ENCODE assay signal across 16 cellular contexts in the genomic region with DNA sequence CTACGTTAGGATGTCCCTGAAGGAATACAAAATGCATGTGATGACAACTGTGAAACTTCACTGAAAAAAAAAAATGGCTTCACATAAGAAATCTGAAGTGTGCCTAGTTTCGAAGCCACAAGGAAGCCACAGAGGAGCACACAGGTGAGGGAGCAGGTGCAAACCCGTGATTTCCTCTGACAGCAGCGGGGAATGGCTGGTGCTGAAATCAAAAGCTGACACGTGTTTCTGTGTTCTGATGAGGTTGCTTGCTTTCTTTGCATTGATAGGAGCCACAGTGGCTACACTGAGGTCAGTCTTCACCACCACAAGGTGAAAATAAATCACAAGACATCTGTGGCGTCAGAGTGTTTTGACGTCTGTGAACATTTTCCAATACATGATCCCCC.
DNase-seq lines count a peak whose midpoint lies in the region; ATAC-seq and TF ChIP-seq lines count a peak whose summit lies in the region.
"Had no signal": no experiment of that assay in that cellular context is flagged by ENCODE, and none has a peak within 500 bp of the region (broad histone marks: within the 10 kb centered on the region; RNA-seq: fewer than 3 reads in every experiment).

No MANE protein-coding gene starts in this region.

- H3K4me3 ChIP-seq in PC-3 (ENCODE audit: low read length), result no peak overlapping the region
- H3K4me3 ChIP-seq: A549, GM23338, uterus had no signal

- H4K20me1 ChIP-seq in PC-3 (ENCODE audit: low read length), result no peaks in the 10 kb centered on the region

- intact Hi-C loops in CD4-positive, alpha-beta T cell (cut with DNase I, micrococcal nuclease), result loop anchor here in 1 of 2 experiments (1.0 to 10.0 kb wide), 3 partner anchors 18 to 116 kb away; a partner anchor contains a TSS
- intact Hi-C loops in PC-3 (cut with micrococcal nuclease), result no loop called here

- H2AFZ ChIP-seq in PC-3 (ENCODE audit: low read length), result no peak overlapping the region
- H2AFZ ChIP-seq: GM23338 had no signal

- H3F3A ChIP-seq in PC-3 (ENCODE audit: low read length, unreplicated experiment), result no peaks in the 10 kb centered on the region

- no peak overlapping the region for H3K4me2 ChIP-seq in PC-3 (ENCODE audit: low read length)
- H3K4me2 ChIP-seq: A549, GM23338 had no signal

- peak overlapping the region; percentile 48 for H3K4me3 Mint-ChIP-seq in CD4-positive, alpha-beta T cell
- H3K4me3 Mint-ChIP-seq in central memory CD8-positive, alpha-beta T cell, result no peak overlapping the region
- H3K4me3 Mint-ChIP-seq: activated B cell treated with CpG ODN at 0.5 μM for 24 hours; GM23338; memory B cell; stimulated activated memory B cell treated with anti-CD40 and anti-IgM and Interleukin-4, amounts not matched to agents 10 μg/mL and 1 μg/mL and 100 μg/mL, for 72 hours had no signal

- no peaks in the 10 kb centered on the region for H3K9me3 ChIP-seq in CD4-positive, alpha-beta T cell (ENCODE audit: control insufficient read depth, low read length)
- no peaks in the 10 kb centered on the region for H3K9me3 ChIP-seq in PC-3 (ENCODE audit: low read length)
- H3K9me3 ChIP-seq: A549, uterus had no signal

- CTCF ChIA-PET in CD4-positive, alpha-beta T cell (lab: Charles Lee), result no interaction called here
- CTCF ChIA-PET in PC-3 (lab: Charles Lee), result no interaction called here

- DNase-seq in NCI-H1417 (lab: John Stamatoyannopoulos, UW) (peak; percentile 16 to 84 (median 53)), NCI-H1417 treated with DMSO at 0.1 percent for 48 hours (lab: John Stamatoyannopoulos, UW) (no peak), T-helper 9 cell (peak; percentile 29), NCI-H2029 (lab: John Stamatoyannopoulos, UW) (no peak), occipital lobe (lab: John Stamatoyannopoulos, UW) (no peak), PC-3 (no peak)
- DNase-seq in CD4-positive, alpha-beta T cell, result peak in 8 of 10 experiments; percentile 30 to 73 (median 37)
- DNase-seq in central memory CD8-positive, alpha-beta T cell (ENCODE audit: low spot score in 2 of 2), result peak in 1 of 2 donors; percentile 26
- DNase-seq: activated B cell treated with CpG ODN at 0.5 μM for 24 hours, NCI-H2227 treated with DMSO at 0.1 percent for 48 hours, uterus had no signal

- TF ChIP-seq CTCF in CD4-positive, alpha-beta T cell (IDR thresholded peaks at IDR 0.05), result no peak
- TF ChIP-seq CTCF in PC-3 (conservative IDR thresholded peaks at IDR 0.05; ENCODE audit: low read depth, low read length), result no peak

- H3K27ac ChIP-seq in CD4-positive, alpha-beta T cell (ENCODE audit: low read depth, low read length), result no peak overlapping the region
- no peak overlapping the region for H3K27ac ChIP-seq in PC-3 (ENCODE audit: low read length)
- H3K27ac ChIP-seq: A549, uterus had no signal

- no peaks in the 10 kb centered on the region for H3K4me1 ChIP-seq in PC-3 (ENCODE audit: insufficient read depth, low read length)
- H3K4me1 ChIP-seq: A549, uterus had no signal

- BruUV-seq in PC-3 (replicated peaks; lab: Mats Ljungman, UMichigan), result no TSS peak

- no peaks in the 10 kb centered on the region for H3K9me2 ChIP-seq in PC-3 (replicated peaks; ENCODE audit: low read length)

- peak; percentile 87 for ATAC-seq in CD4-positive, alpha-beta T cell (ENCODE audit: poor library complexity)
- ATAC-seq in central memory CD8-positive, alpha-beta T cell (replicated peaks; ENCODE audit: extremely low read depth, poor library complexity, severe bottlenecking), result peak; percentile 79
- no peak for ATAC-seq in PC-3
- ATAC-seq: A549; GM23338; sciatic nerve; stimulated activated memory B cell treated with anti-CD40 and anti-IgM and Interleukin-4, amounts not matched to agents 10 μg/mL and 1 μg/mL and 100 μg/mL, for 72 hours had no signal

- no peak overlapping the region for H3K9ac ChIP-seq in PC-3 (ENCODE audit: low read length)

- H3K9me3 Mint-ChIP-seq in CD4-positive, alpha-beta T cell, result no peaks in the 10 kb centered on the region
- H3K9me3 Mint-ChIP-seq in central memory CD8-positive, alpha-beta T cell, result no peaks in the 10 kb centered on the region
- H3K9me3 Mint-ChIP-seq: GM23338 had no signal

- peak overlapping the region; percentile 87 for H3K27ac Mint-ChIP-seq in CD4-positive, alpha-beta T cell
- no peak overlapping the region for H3K27ac Mint-ChIP-seq in central memory CD8-positive, alpha-beta T cell (ENCODE audit: low read depth)
- H3K27ac Mint-ChIP-seq: activated B cell treated with CpG ODN at 0.5 μM for 24 hours; GM23338; memory B cell; stimulated activated memory B cell treated with anti-CD40 and anti-IgM and Interleukin-4, amounts not matched to agents 10 μg/mL and 1 μg/mL and 100 μg/mL, for 72 hours had no signal

- H3K36me3 Mint-ChIP-seq in CD4-positive, alpha-beta T cell (ENCODE audit: low read depth), result no peaks in the 10 kb centered on the region
- no peaks in the 10 kb centered on the region for H3K36me3 Mint-ChIP-seq in central memory CD8-positive, alpha-beta T cell (ENCODE audit: insufficient read depth)
- H3K36me3 Mint-ChIP-seq: memory B cell; stimulated activated memory B cell treated with anti-CD40 and anti-IgM and Interleukin-4, amounts not matched to agents 10 μg/mL and 1 μg/mL and 100 μg/mL, for 72 hours had no signal

- H3K79me2 ChIP-seq in PC-3 (ENCODE audit: low read length), result no peaks in the 10 kb centered on the region

- H3K27me3 ChIP-seq in CD4-positive, alpha-beta T cell (ENCODE audit: control insufficient read depth, insufficient read depth, low read length), result no peaks in the 10 kb centered on the region
- peaks cover 20% of the 10 kb centered on the region; the same call in 1 of the 2 replicates for H3K27me3 ChIP-seq in PC-3 (ENCODE audit: low read length)
- H3K27me3 ChIP-seq: uterus had no signal

- POLR2A ChIA-PET in CD4-positive, alpha-beta T cell (lab: Charles Lee), result interaction anchor here (0.9 to 1.2 kb wide), 3 partner anchors 19 to 115 kb away, joined by 3 to 7 read pairs (median 5); a partner anchor contains a TSS
- POLR2A ChIA-PET in PC-3 (lab: Charles Lee; ENCODE audit: unreplicated experiment), result no interaction called here

- H3K4me1 Mint-ChIP-seq in CD4-positive, alpha-beta T cell (ENCODE audit: low read depth), result peaks cover 72% of the 10 kb centered on the region
- H3K4me1 Mint-ChIP-seq in central memory CD8-positive, alpha-beta T cell, result peaks cover 12% of the 10 kb centered on the region
- H3K4me1 Mint-ChIP-seq: activated B cell treated with CpG ODN at 0.5 μM for 24 hours; GM23338; memory B cell; stimulated activated memory B cell treated with anti-CD40 and anti-IgM and Interleukin-4, amounts not matched to agents 10 μg/mL and 1 μg/mL and 100 μg/mL, for 72 hours had no signal

- H3K27me3 Mint-ChIP-seq in CD4-positive, alpha-beta T cell, result no peaks in the 10 kb centered on the region
- H3K27me3 Mint-ChIP-seq in central memory CD8-positive, alpha-beta T cell, result peaks cover 38% of the 10 kb centered on the region

- H3K36me3 ChIP-seq in PC-3 (ENCODE audit: low read depth, low read length), result no peaks in the 10 kb centered on the region
- H3K36me3 ChIP-seq: uterus had no signal

Comparison
In these comparisons a context has a peak if more than half of its experiments do, and no peak if none do; other contexts are left out.
1. DNase-seq: peak in NCI-H1417 (3 of 3), CD4-positive, alpha-beta T cell (8 of 10) and T-helper 9 cell (single experiment); none in NCI-H1417 treated with DMSO at 0.1 percent for 48 hours (single experiment), NCI-H2029 (single experiment), occipital lobe (single experiment) and PC-3 (single experiment).